Comparison of ENCODE assay signal across 1 cellular context in the genomic region with DNA sequence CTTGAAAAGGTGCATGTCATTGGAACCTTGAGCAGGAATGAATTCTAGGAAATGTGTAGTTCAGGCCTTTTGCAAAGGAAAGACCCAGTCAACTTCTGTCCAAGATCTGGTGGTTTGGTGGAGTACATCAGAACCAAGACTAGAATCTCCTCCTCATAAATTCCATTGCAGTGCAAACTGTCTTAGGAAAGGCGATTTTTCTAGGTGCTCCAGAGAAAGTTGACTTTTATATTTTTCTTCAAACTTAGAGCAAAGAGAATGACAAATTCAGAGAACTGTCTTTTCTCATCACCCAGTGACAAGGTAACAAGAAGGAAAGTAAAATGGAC.
TF ChIP-seq lines count a peak whose summit lies in the region.

No MANE protein-coding gene starts in this region.

TF ChIP-seq in GM12878, 131 proteins besides CTCF, POLR2A, EP300 and RAD21:
- TF ChIP-seq RUNX3 (IDR thresholded peaks at IDR 0.05; ENCODE audit: low read length) (no peak), ZNF217 (IDR thresholded peaks at IDR 0.05) (no peak), FOXK2 (IDR thresholded peaks at IDR 0.05) (no peak), NBN (IDR thresholded peaks at IDR 0.05) (no peak), HCFC1 (IDR thresholded peaks at IDR 0.05; ENCODE audit: low read length) (no peak), ZSCAN29 (IDR thresholded peaks at IDR 0.05) (no peak), NR2C1 (IDR thresholded peaks at IDR 0.05) (no peak), SP1 (IDR thresholded peaks at IDR 0.05; ENCODE audit: low read depth, low read length) (no peak), NR2F1 (conservative IDR thresholded peaks at IDR 0.05) (no peak)
- TF ChIP-seq, protein P1, sequence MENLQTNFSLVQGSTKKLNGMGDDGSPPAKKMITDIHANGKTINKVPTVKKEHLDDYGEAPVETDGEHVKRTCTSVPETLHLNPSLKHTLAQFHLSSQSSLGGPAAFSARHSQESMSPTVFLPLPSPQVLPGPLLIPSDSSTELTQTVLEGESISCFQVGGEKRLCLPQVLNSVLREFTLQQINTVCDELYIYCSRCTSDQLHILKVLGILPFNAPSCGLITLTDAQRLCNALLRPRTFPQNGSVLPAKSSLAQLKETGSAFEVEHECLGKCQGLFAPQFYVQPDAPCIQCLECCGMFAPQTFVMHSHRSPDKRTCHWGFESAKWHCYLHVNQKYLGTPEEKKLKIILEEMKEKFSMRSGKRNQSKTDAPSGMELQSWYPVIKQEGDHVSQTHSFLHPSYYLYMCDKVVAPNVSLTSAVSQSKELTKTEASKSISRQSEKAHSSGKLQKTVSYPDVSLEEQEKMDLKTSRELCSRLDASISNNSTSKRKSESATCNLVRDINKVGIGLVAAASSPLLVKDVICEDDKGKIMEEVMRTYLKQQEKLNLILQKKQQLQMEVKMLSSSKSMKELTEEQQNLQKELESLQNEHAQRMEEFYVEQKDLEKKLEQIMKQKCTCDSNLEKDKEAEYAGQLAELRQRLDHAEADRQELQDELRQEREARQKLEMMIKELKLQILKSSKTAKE (IDR thresholded peaks at IDR 0.05; ENCODE audit: low read depth, poor library complexity, severe bottlenecking): no peak
- TF ChIP-seq, protein P2, sequence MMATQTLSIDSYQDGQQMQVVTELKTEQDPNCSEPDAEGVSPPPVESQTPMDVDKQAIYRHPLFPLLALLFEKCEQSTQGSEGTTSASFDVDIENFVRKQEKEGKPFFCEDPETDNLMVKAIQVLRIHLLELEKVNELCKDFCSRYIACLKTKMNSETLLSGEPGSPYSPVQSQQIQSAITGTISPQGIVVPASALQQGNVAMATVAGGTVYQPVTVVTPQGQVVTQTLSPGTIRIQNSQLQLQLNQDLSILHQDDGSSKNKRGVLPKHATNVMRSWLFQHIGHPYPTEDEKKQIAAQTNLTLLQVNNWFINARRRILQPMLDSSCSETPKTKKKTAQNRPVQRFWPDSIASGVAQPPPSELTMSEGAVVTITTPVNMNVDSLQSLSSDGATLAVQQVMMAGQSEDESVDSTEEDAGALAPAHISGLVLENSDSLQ (IDR thresholded peaks at IDR 0.05): no peak
- TF ChIP-seq, protein P3, sequence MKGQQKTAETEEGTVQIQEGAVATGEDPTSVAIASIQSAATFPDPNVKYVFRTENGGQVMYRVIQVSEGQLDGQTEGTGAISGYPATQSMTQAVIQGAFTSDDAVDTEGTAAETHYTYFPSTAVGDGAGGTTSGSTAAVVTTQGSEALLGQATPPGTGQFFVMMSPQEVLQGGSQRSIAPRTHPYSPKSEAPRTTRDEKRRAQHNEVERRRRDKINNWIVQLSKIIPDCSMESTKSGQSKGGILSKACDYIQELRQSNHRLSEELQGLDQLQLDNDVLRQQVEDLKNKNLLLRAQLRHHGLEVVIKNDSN (IDR thresholded peaks at IDR 0.05; ENCODE audit: borderline replicate concordance, extremely low read length, insufficient read depth, low read depth, low read length): no peak
